In the genomic region with DNA sequence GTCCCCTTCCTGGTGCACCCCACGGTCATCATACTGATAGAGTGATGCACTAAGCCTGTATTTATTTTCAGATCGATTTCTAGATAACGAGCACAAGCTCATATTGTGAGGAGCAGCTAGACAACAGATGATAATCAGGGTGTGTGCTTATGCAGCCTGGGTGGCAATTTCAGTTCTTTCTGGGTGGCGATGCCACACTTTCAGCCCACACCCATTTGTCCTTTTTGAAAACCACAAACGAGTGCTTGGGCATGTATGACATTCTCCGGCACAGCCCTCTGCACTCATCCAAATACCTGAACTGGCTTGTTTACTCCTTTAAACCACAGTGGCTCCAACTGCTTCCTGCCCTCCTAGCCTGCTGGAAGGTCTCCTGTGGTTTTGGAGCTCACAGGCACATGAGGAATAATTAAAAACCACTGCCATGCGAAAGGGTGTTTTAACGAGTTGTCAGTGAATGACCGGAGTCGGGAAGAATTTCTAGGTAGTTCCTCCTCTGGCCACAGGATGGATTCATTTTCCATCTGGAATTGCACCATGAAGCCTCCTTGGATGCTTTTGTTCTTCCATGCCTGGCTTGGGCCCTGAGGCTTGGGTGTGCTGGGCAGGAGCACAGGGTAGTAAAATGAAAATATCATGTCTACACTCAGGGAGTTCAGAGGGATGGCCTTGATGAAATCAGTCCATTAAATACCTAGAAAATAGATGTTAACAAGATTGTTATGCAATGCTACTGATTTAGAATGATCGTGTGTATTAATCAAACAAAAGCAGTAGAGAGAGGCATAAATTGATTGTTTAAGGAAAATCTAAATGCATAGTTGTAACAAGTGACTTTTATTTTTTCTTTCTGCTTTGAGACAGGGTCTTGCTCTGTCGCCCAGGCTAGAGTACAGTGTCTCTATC, we compare ENCODE assay signal across 8 cellular contexts. TPM values are rescaled to one million over a fixed set of nuclear protein-coding genes. Genes with fewer than 3 reads are reported as not detected.
DNase-seq lines count a peak whose midpoint lies in the region; ATAC-seq and TF ChIP-seq lines count a peak whose summit lies in the region.

No MANE protein-coding gene starts in this region.

- H3K4me1 ChIP-seq in heart right ventricle, result peaks cover 0 to 43% (median 10%) of the 10 kb centered on the region in 9 donors
- no peaks in the 10 kb centered on the region for H3K4me1 ChIP-seq in right cardiac atrium (ENCODE audit: control insufficient read depth, insufficient read depth, low read length)
- H3K4me1 ChIP-seq in psoas muscle, result peaks cover 10% of the 10 kb centered on the region
- H3K4me1 ChIP-seq in right atrium auricular region, result peaks cover 0 to 8% of the 10 kb centered on the region in 2 donors

- ATAC-seq in heart right ventricle (no peak), right cardiac atrium (no peak), psoas muscle (no peak), GM18861 (IDR thresholded peaks at IDR 0.05; ENCODE audit: unreplicated experiment) (no peak)

- no peaks in the 10 kb centered on the region for H3K9me3 ChIP-seq in heart right ventricle
- H3K9me3 ChIP-seq in right cardiac atrium (ENCODE audit: control insufficient read depth, low read length), result no peaks in the 10 kb centered on the region
- no peaks in the 10 kb centered on the region for H3K9me3 ChIP-seq in psoas muscle
- H3K9me3 ChIP-seq in right atrium auricular region, result no peaks in the 10 kb centered on the region

- intact Hi-C loops in heart right ventricle (cut with DNase I), result loop anchor here in 5 of 10 donors (1.0 to 10.0 kb wide), 4 partner anchors 104 to 214 kb away; no protein-coding TSS in a partner anchor
- intact Hi-C loops in right cardiac atrium (cut with DNase I), result loop anchor here in 1 of 4 donors (2.0 kb wide), 1 partner anchor 216 kb away; no protein-coding TSS in a partner anchor
- intact Hi-C loops in psoas muscle (cut with DNase I), result no loop called here

- TF ChIP-seq CTCF in heart right ventricle (IDR thresholded peaks at IDR 0.05) (peak in 6 of 9 donors; percentile 23 to 42 (median 30)), epithelial cell of esophagus (IDR thresholded peaks at IDR 0.05; ENCODE audit: insufficient read depth, low read depth, low read length, missing control alignments) (peak; percentile 55), psoas muscle (IDR thresholded peaks at IDR 0.05) (peak; percentile 18), right atrium auricular region (IDR thresholded peaks at IDR 0.05) (peak in 1 of 2 donors; percentile 46)

- H3K27me3 ChIP-seq in heart right ventricle (no peaks in the 10 kb centered on the region), right cardiac atrium (ENCODE audit: control insufficient read depth, insufficient read depth) (no peaks in the 10 kb centered on the region), psoas muscle (ENCODE audit: insufficient read depth in 3 of 3, low read length in 2 of 3) (no peaks in the 10 kb centered on the region), right atrium auricular region (no peaks in the 10 kb centered on the region)

- no peak for DNase-seq in heart right ventricle
- no peak for DNase-seq in right cardiac atrium
- peak; percentile 18 to 19 for DNase-seq in SHP77 (lab: John Stamatoyannopoulos, UW)
- DNase-seq in epithelial cell of esophagus (ENCODE audit: low read depth), result peak; percentile 82
- no peak for DNase-seq in psoas muscle
- DNase-seq in middle frontal gyrus (ENCODE audit: extremely low spot score, low spot score), result no peak
- DNase-seq in right atrium auricular region (ENCODE audit: low spot score), result no peak

- 63% methylated on average over 12 of the region's 12 CpGs for WGBS in heart right ventricle, 2 donors
- 61% methylated on average over 12 of the region's 12 CpGs for WGBS in right cardiac atrium
- WGBS in psoas muscle, 3 donors, result 62 to 68% (median 66%) methylated on average over 12 of the region's 12 CpGs

- H3K4me3 ChIP-seq in heart right ventricle (no peak overlapping the region), right cardiac atrium (ENCODE audit: low read length) (no peak overlapping the region), epithelial cell of esophagus (ENCODE audit: low read length) (no peak overlapping the region), psoas muscle (no peak overlapping the region), right atrium auricular region (no peak overlapping the region)

- H3K27ac ChIP-seq in heart right ventricle (peak overlapping the region in 1 of 10 donors; percentile 67), right cardiac atrium (ENCODE audit: low read length) (no peak overlapping the region), psoas muscle (no peak overlapping the region), right atrium auricular region (no peak overlapping the region)

- H3K36me3 ChIP-seq in heart right ventricle (no peaks in the 10 kb centered on the region), psoas muscle (ENCODE audit: insufficient read depth in 1 of 2, low read depth in 1 of 2) (no peaks in the 10 kb centered on the region), right atrium auricular region (no peaks in the 10 kb centered on the region)

RNA-seq across cellular contexts. Expression of a gene that starts 52.4 kb away (rescaled TPM):
- 100 to 1,000 TPM; 503 to 713 (median 595) TPM for total RNA-seq in heart right ventricle
- 100 to 1,000 TPM; 169 to 828 TPM for polyA plus RNA-seq in heart right ventricle
- total RNA-seq in right cardiac atrium, result 100 to 1,000 TPM; 453 to 583 (median 494) TPM
- polyA plus RNA-seq in right cardiac atrium, result 259 TPM
- 100 to 1,000 TPM; 222 to 485 (median 241) TPM for total RNA-seq in psoas muscle
- 100 to 1,000 TPM; 215 to 569 (median 259) TPM for polyA plus RNA-seq in psoas muscle
- 1,000 to 10,000 TPM in 1 of 2 donors, 100 to 1,000 TPM in 1; 454 to 1,054 TPM for total RNA-seq in right atrium auricular region

Comparison
In these comparisons a context has a peak if more than half of its experiments do, and no peak if none do; other contexts are left out.
1. DNase-seq: peak in SHP77 (2 of 2) and epithelial cell of esophagus (single experiment); none in heart right ventricle (0 of 2), right cardiac atrium (0 of 3), psoas muscle (0 of 2), middle frontal gyrus (single experiment) and right atrium auricular region (single experiment).